9 cellular contexts compared by ENCODE assay signal in the genomic region with DNA sequence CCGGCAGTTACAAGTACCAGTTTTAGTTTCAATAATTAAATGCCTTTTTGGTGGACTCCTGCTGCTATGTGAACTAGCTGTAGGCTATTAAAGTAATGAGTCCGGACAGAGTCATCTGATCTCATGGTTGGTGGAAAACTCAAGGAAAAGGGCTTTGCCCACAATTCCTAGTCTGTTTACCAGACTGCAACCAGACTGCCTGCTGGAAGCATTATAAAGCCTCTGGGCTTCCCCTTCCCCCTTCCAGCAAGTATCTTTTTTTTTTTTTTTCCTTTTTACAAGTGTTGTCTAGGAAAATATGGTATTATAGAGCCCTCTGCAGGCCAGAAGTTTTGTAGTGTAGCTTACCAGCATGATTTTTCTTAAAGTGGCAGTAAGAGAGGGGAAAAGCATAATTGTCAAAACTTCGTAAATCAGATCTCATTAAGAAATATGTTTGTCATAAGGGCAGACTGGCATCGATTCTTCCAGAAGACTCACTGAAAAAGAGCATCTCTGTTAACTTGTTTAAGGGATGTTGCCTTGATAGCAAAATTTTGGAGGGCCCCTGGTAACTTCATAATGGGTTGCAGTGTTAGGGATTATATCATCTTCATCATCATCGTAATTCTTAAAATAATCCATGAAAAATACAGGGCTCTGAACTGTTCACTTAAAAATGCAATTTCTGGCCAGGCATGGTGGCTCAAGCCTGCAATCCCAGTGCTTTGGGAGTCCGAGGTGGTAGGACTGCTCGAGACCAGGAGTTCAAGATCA.
DNase-seq lines count a peak whose midpoint lies in the region; ATAC-seq and TF ChIP-seq lines count a peak whose summit lies in the region.
"Had no signal": no experiment of that assay in that cellular context is flagged by ENCODE, and none has a peak within 500 bp of the region (broad histone marks: within the 10 kb centered on the region; RNA-seq: fewer than 3 reads in every experiment).

No MANE protein-coding gene starts in this region.

- CTCF ChIA-PET in CD4-positive, alpha-beta T cell (lab: Charles Lee) = interaction anchor here (0.5 to 1.0 kb wide), 4 partner anchors 10 to 725 kb away, joined by 3 to 4 read pairs (median 3); no protein-coding TSS in a partner anchor
- CTCF ChIA-PET in activated CD8-positive, alpha-beta memory T cell treated with anti-CD3 and anti-CD28 coated beads, Interleukin-2, amount 10 ng/mL, durations not matched to agents 7 days and 5 days (lab: Charles Lee) = interaction anchor here (0.6 to 1.6 kb wide), 17 partner anchors 13 to 725 kb away, joined by 3 to 7 read pairs (median 4); partner anchors contain the start of gene HIBADH

- peak; percentile 48 for ATAC-seq in CD4-positive, alpha-beta T cell (ENCODE audit: poor library complexity)
- peak; percentile 65 for ATAC-seq in GM19395 (IDR thresholded peaks at IDR 0.05; ENCODE audit: unreplicated experiment)
- ATAC-seq in RWPE2 (ENCODE audit: low read depth) = no peak
- no peak for ATAC-seq in activated CD8-positive, alpha-beta memory T cell treated with anti-CD3 and anti-CD28 coated beads, Interleukin-2, amount 10 ng/mL, durations not matched to agents 7 days and 5 days

- no peak overlapping the region for H3K4me3 Mint-ChIP-seq in CD4-positive, alpha-beta T cell
- H3K4me3 Mint-ChIP-seq in endothelial cell (ENCODE audit: unreplicated experiment) = no peak overlapping the region
- no peak overlapping the region for H3K4me3 Mint-ChIP-seq in activated naive CD8-positive, alpha-beta T cell treated with anti-CD3 and anti-CD28 coated beads for 36 hours
- no peak overlapping the region for H3K4me3 Mint-ChIP-seq in activated CD8-positive, alpha-beta memory T cell treated with anti-CD3 and anti-CD28 coated beads, Interleukin-2, amount 10 ng/mL, durations not matched to agents 7 days and 5 days
- H3K4me3 Mint-ChIP-seq: T-cell had no signal

- H3K27ac Mint-ChIP-seq in CD4-positive, alpha-beta T cell = no peak overlapping the region
- no peak overlapping the region for H3K27ac Mint-ChIP-seq in endothelial cell (ENCODE audit: unreplicated experiment)
- H3K27ac Mint-ChIP-seq in activated naive CD8-positive, alpha-beta T cell treated with anti-CD3 and anti-CD28 coated beads for 36 hours = no peak overlapping the region
- H3K27ac Mint-ChIP-seq in activated CD8-positive, alpha-beta memory T cell treated with anti-CD3 and anti-CD28 coated beads, Interleukin-2, amount 10 ng/mL, durations not matched to agents 7 days and 5 days = no peak overlapping the region
- H3K27ac Mint-ChIP-seq: T-cell had no signal

- H3K36me3 Mint-ChIP-seq in CD4-positive, alpha-beta T cell (ENCODE audit: low read depth) = no peaks in the 10 kb centered on the region
- no peaks in the 10 kb centered on the region for H3K36me3 Mint-ChIP-seq in endothelial cell (ENCODE audit: low read depth, unreplicated experiment)
- no peaks in the 10 kb centered on the region for H3K36me3 Mint-ChIP-seq in activated naive CD8-positive, alpha-beta T cell treated with anti-CD3 and anti-CD28 coated beads for 36 hours
- no peaks in the 10 kb centered on the region for H3K36me3 Mint-ChIP-seq in activated CD8-positive, alpha-beta memory T cell treated with anti-CD3 and anti-CD28 coated beads, Interleukin-2, amount 10 ng/mL, durations not matched to agents 7 days and 5 days

- no peaks in the 10 kb centered on the region for H3K27me3 Mint-ChIP-seq in CD4-positive, alpha-beta T cell
- no peaks in the 10 kb centered on the region for H3K27me3 Mint-ChIP-seq in endothelial cell (ENCODE audit: unreplicated experiment)
- H3K27me3 Mint-ChIP-seq in activated naive CD8-positive, alpha-beta T cell treated with anti-CD3 and anti-CD28 coated beads for 36 hours = no peaks in the 10 kb centered on the region
- no peaks in the 10 kb centered on the region for H3K27me3 Mint-ChIP-seq in activated CD8-positive, alpha-beta memory T cell treated with anti-CD3 and anti-CD28 coated beads, Interleukin-2, amount 10 ng/mL, durations not matched to agents 7 days and 5 days
- H3K27me3 Mint-ChIP-seq: T-cell had no signal

- peaks cover 26% of the 10 kb centered on the region for H3K4me1 ChIP-seq in RWPE2 (ENCODE audit: insufficient read depth, poor library complexity, severe bottlenecking)

- no peak overlapping the region for H3K4me3 ChIP-seq in RWPE2 (ENCODE audit: severe bottlenecking)

- H3K27me3 ChIP-seq in CD4-positive, alpha-beta T cell (ENCODE audit: control insufficient read depth, insufficient read depth, low read length) = no peaks in the 10 kb centered on the region
- H3K27me3 ChIP-seq in RWPE2 (ENCODE audit: insufficient read depth, poor library complexity, severe bottlenecking) = no peaks in the 10 kb centered on the region

- intact Hi-C loops in CD4-positive, alpha-beta T cell (cut with DNase I, micrococcal nuclease) = loop anchor here (1.0 to 5.0 kb wide), 3 partner anchors 709 to 725 kb away; no protein-coding TSS in a partner anchor

- no peaks in the 10 kb centered on the region for H3K4me1 Mint-ChIP-seq in CD4-positive, alpha-beta T cell (ENCODE audit: low read depth)
- H3K4me1 Mint-ChIP-seq in endothelial cell (ENCODE audit: unreplicated experiment) = peaks cover 9% of the 10 kb centered on the region
- no peaks in the 10 kb centered on the region for H3K4me1 Mint-ChIP-seq in activated naive CD8-positive, alpha-beta T cell treated with anti-CD3 and anti-CD28 coated beads for 36 hours
- peaks cover 15% of the 10 kb centered on the region for H3K4me1 Mint-ChIP-seq in activated CD8-positive, alpha-beta memory T cell treated with anti-CD3 and anti-CD28 coated beads, Interleukin-2, amount 10 ng/mL, durations not matched to agents 7 days and 5 days
- H3K4me1 Mint-ChIP-seq: T-cell had no signal

- POLR2A ChIA-PET in CD4-positive, alpha-beta T cell (lab: Charles Lee) = interaction anchor here (0.7 to 1.1 kb wide), 3 partner anchors 12 to 760 kb away, joined by 3 to 6 read pairs (median 3); no protein-coding TSS in a partner anchor

- peak; percentile 44 for TF ChIP-seq CTCF in CD4-positive, alpha-beta T cell (IDR thresholded peaks at IDR 0.05)
- TF ChIP-seq CTCF in RWPE2 (IDR thresholded peaks at IDR 0.05; ENCODE audit: poor library complexity, severe bottlenecking) (peak; percentile 72), endothelial cell (IDR thresholded peaks at IDR 0.05; ENCODE audit: unreplicated experiment) (peak; percentile 38)

- no peaks in the 10 kb centered on the region for H3K36me3 ChIP-seq in RWPE2 (ENCODE audit: low read depth)

- no peak overlapping the region for H3K27ac ChIP-seq in CD4-positive, alpha-beta T cell (ENCODE audit: low read depth, low read length)
- H3K27ac ChIP-seq in RWPE2 (ENCODE audit: poor library complexity, severe bottlenecking) = no peak overlapping the region

- no peak for DNase-seq in CD4-positive, alpha-beta T cell
- DNase-seq in NCI-H1092 treated with DMSO at 0.1 percent for 48 hours (lab: John Stamatoyannopoulos, UW) (peak; percentile 81), RWPE2 (ENCODE audit: low spot score) (no peak), endothelial cell (ENCODE audit: low spot score) (peak; percentile 56), myocyte (ENCODE audit: low read depth) (peak; percentile 92)
- no peak for DNase-seq in activated naive CD8-positive, alpha-beta T cell treated with anti-CD3 and anti-CD28 coated beads for 36 hours
- DNase-seq in activated CD8-positive, alpha-beta memory T cell treated with anti-CD3 and anti-CD28 coated beads, Interleukin-2, amount 10 ng/mL, durations not matched to agents 7 days and 5 days = no peak

- no peaks in the 10 kb centered on the region for H3K9me3 ChIP-seq in CD4-positive, alpha-beta T cell (ENCODE audit: control insufficient read depth, low read length)
- peaks cover 3% of the 10 kb centered on the region for H3K9me3 ChIP-seq in RWPE2 (ENCODE audit: severe bottlenecking)

- H3K9me3 Mint-ChIP-seq in CD4-positive, alpha-beta T cell = no peaks in the 10 kb centered on the region
- no peaks in the 10 kb centered on the region for H3K9me3 Mint-ChIP-seq in endothelial cell (ENCODE audit: unreplicated experiment)
- no peaks in the 10 kb centered on the region for H3K9me3 Mint-ChIP-seq in activated naive CD8-positive, alpha-beta T cell treated with anti-CD3 and anti-CD28 coated beads for 36 hours
- H3K9me3 Mint-ChIP-seq in activated CD8-positive, alpha-beta memory T cell treated with anti-CD3 and anti-CD28 coated beads, Interleukin-2, amount 10 ng/mL, durations not matched to agents 7 days and 5 days (ENCODE audit: low read depth) = no peaks in the 10 kb centered on the region
- H3K9me3 Mint-ChIP-seq: T-cell had no signal

Comparison
In these comparisons a context has a peak if more than half of its experiments do, and no peak if none do; other contexts are left out.
1. ATAC-seq: peak in CD4-positive, alpha-beta T cell (single experiment) and GM19395 (single experiment); none in RWPE2 (single experiment) and activated CD8-positive, alpha-beta memory T cell treated with anti-CD3 and anti-CD28 coated beads, Interleukin-2, amount 10 ng/mL, durations not matched to agents 7 days and 5 days (single experiment).
2. DNase-seq: peak in NCI-H1092 treated with DMSO at 0.1 percent for 48 hours (single experiment), endothelial cell (single experiment) and myocyte (single experiment); none in CD4-positive, alpha-beta T cell (0 of 10), RWPE2 (single experiment), activated naive CD8-positive, alpha-beta T cell treated with anti-CD3 and anti-CD28 coated beads for 36 hours (single experiment) and activated CD8-positive, alpha-beta memory T cell treated with anti-CD3 and anti-CD28 coated beads, Interleukin-2, amount 10 ng/mL, durations not matched to agents 7 days and 5 days (single experiment).
3. Peak in every context shown above with its lines, with median percentiles within 50 percentile points of each other: CTCF ChIP-seq.